1 cellular context compared by ENCODE assay signal in genomic region chr17:72997559-72997958, GRCh38.
TF ChIP-seq lines count a peak whose summit lies in the region.

No MANE protein-coding gene starts in this region.

TF ChIP-seq in K562, 482 proteins besides CTCF, POLR2A, EP300 and RAD21 (continued from another document and continues in another):
- TF ChIP-seq ZBTB43 (CRISPR knock-in tag; IDR thresholded peaks at IDR 0.05) (no peak), SNAPC5 (CRISPR knock-in tag; IDR thresholded peaks at IDR 0.05) (no peak), HDAC8 (tag; IDR thresholded peaks at IDR 0.05) (no peak), POLR2AphosphoS2 (IDR thresholded peaks at IDR 0.05; ENCODE audit: low read length) (no peak), ZNF124 (CRISPR knock-in tag; IDR thresholded peaks at IDR 0.05) (no peak), POLR3G (IDR thresholded peaks at IDR 0.05; ENCODE audit: extremely low read depth, insufficient read length, insufficient replicate concordance) (no peak), CC2D1A (IDR thresholded peaks at IDR 0.05) (0 out of 2 replicates have a peak, but pooled peaks have one; percentile 9), ZNF586 (CRISPR knock-in tag; conservative IDR thresholded peaks at IDR 0.05) (no peak), ZNF140 (CRISPR knock-in tag; IDR thresholded peaks at IDR 0.05) (no peak), ZNF512 (tag; IDR thresholded peaks at IDR 0.05) (no peak), ZNF174 (CRISPR knock-in tag; IDR thresholded peaks at IDR 0.05) (no peak), RFX7 (CRISPR knock-in tag; IDR thresholded peaks at IDR 0.05) (no peak), CGGBP1 (CRISPR knock-in tag; IDR thresholded peaks at IDR 0.05) (no peak), SREBF2 (CRISPR knock-in tag; IDR thresholded peaks at IDR 0.05) (no peak), ZNF57 (CRISPR knock-in tag; IDR thresholded peaks at IDR 0.05) (no peak), KHSRP (IDR thresholded peaks at IDR 0.05) (no peak), ATF1 (CRISPR knock-in tag; IDR thresholded peaks at IDR 0.05) (no peak), ATF1 (tag; IDR thresholded peaks at IDR 0.05) (no peak), ZNF282 (CRISPR knock-in tag; IDR thresholded peaks at IDR 0.05) (no peak), FOXJ3 (CRISPR knock-in tag; IDR thresholded peaks at IDR 0.05) (no peak), GTF2E2 (tag; IDR thresholded peaks at IDR 0.05) (no peak), ID3 (CRISPR knock-in tag; IDR thresholded peaks at IDR 0.05) (no peak), ID3 (tag; IDR thresholded peaks at IDR 0.05) (no peak), RNF2 (IDR thresholded peaks at IDR 0.05) (no peak), ZNF609 (CRISPR knock-in tag; IDR thresholded peaks at IDR 0.05; ENCODE audit: borderline replicate concordance) (no peak), ZNF217 (CRISPR knock-in tag; IDR thresholded peaks at IDR 0.05) (no peak), SIX5 (IDR thresholded peaks at IDR 0.05; ENCODE audit: borderline replicate concordance in 1 of 2, insufficient read depth in 1 of 2, low read depth in 1 of 2, low read length in 2 of 2) (no peak), PKNOX1 (IDR thresholded peaks at IDR 0.05) (peak; percentile 73), RB1 (IDR thresholded peaks at IDR 0.05; ENCODE audit: low read depth) (no peak), STAT5A (IDR thresholded peaks at IDR 0.05; ENCODE audit: borderline replicate concordance, low read length) (no peak), FOSL1 (tag; conservative IDR thresholded peaks at IDR 0.05) (peak; percentile 74), CBX8 (IDR thresholded peaks at IDR 0.05; ENCODE audit: borderline replicate concordance, extremely low read depth, low read depth, low read length, poor library complexity, severe bottlenecking) (no peak), DPF2 (IDR thresholded peaks at IDR 0.05) (no peak), ELK3 (CRISPR knock-in tag; IDR thresholded peaks at IDR 0.05) (no peak), ZNF224 (CRISPR knock-in tag; IDR thresholded peaks at IDR 0.05) (no peak), IRF1 (CRISPR knock-in tag; IDR thresholded peaks at IDR 0.05; ENCODE audit: borderline replicate concordance) (no peak), NFE2L1 (tag; IDR thresholded peaks at IDR 0.05; ENCODE audit: borderline replicate concordance, low read depth) (no peak), TRIM28 (IDR thresholded peaks at IDR 0.05) (no peak), MEF2A (IDR thresholded peaks at IDR 0.05; ENCODE audit: control insufficient read depth, low read depth, low read length) (no peak), RBM34 (IDR thresholded peaks at IDR 0.05; ENCODE audit: borderline replicate concordance, insufficient read depth, low read length) (no peak), ETS1 (conservative IDR thresholded peaks at IDR 0.05; ENCODE audit: control insufficient read depth, low read depth, low read length) (no peak), ZSCAN29 (IDR thresholded peaks at IDR 0.05) (peak; percentile 55; the same call in 1 of the 2 replicates), PHTF2 (CRISPR knock-in tag; IDR thresholded peaks at IDR 0.05) (no peak), HINFP (tag; conservative IDR thresholded peaks at IDR 0.05; ENCODE audit: low read depth) (no peak), RBM25 (IDR thresholded peaks at IDR 0.05; ENCODE audit: low read depth, low read length, severe bottlenecking) (no peak), ZBTB26 (CRISPR knock-in tag; IDR thresholded peaks at IDR 0.05) (no peak), SETDB1 (IDR thresholded peaks at IDR 0.05; ENCODE audit: low read length) (no peak), ARID2 (IDR thresholded peaks at IDR 0.05) (no peak), CTBP1 (IDR thresholded peaks at IDR 0.05; ENCODE audit: borderline replicate concordance) (peak; percentile 59; the same call in 1 of the 2 replicates), MEIS2 (IDR thresholded peaks at IDR 0.05; ENCODE audit: partially characterized antibody) (peak; percentile 87), E2F6 (IDR thresholded peaks at IDR 0.05; ENCODE audit: borderline replicate concordance in 1 of 2, extremely low read depth in 1 of 2, insufficient read depth in 1 of 2, insufficient read length in 1 of 2, low read depth in 1 of 2, low read length in 1 of 2, poor library complexity in 1 of 2, severe bottlenecking in 1 of 2) (no peak), FOXO4 (CRISPR knock-in tag; IDR thresholded peaks at IDR 0.05) (no peak)
